In genomic region chr11:129815596-129816461, GRCh38 we compare ENCODE assay signal across 8 cellular contexts. TPM values are rescaled to one million over a fixed set of nuclear protein-coding genes. Genes with fewer than 3 reads are reported as not detected.
A peak's percentile ranks its signal among the peaks of the same experiment; 100 is the strongest.
DNase-seq lines count a peak whose midpoint lies in the region; ATAC-seq and TF ChIP-seq lines count a peak whose summit lies in the region.

TSS of gene TMEM45B (plus strand) at chr11:129815848. CDS start at chr11:129852483, 36,635 bp downstream.

- H3K4me3 Mint-ChIP-seq in activated naive CD4-positive, alpha-beta T cell treated with anti-CD3 and anti-CD28 coated beads, Interleukin-2, amount 50 U/mL, for 24 hours, result peak within 1 kb of the TSS; percentile 88
- H3K4me3 Mint-ChIP-seq in stimulated activated memory B cell treated with anti-CD40 and anti-IgM and Interleukin-4, amounts not matched to agents 10 μg/mL and 1 μg/mL and 100 μg/mL, for 72 hours, result no peak within 1 kb of the TSS

- H3K4me1 ChIP-seq in right atrium auricular region, result peaks cover 0 to 10% of the 10 kb centered on the region in 2 donors

- H3K9me3 Mint-ChIP-seq in activated naive CD4-positive, alpha-beta T cell treated with anti-CD3 and anti-CD28 coated beads, Interleukin-2, amount 50 U/mL, for 24 hours, result no peaks in the 10 kb centered on the region
- H3K9me3 Mint-ChIP-seq in stimulated activated memory B cell treated with anti-CD40 and anti-IgM and Interleukin-4, amounts not matched to agents 10 μg/mL and 1 μg/mL and 100 μg/mL, for 72 hours, result peaks cover 2% of the 10 kb centered on the region

- peak within 1 kb of the TSS; percentile 79 for H3K27ac Mint-ChIP-seq in activated naive CD4-positive, alpha-beta T cell treated with anti-CD3 and anti-CD28 coated beads, Interleukin-2, amount 50 U/mL, for 24 hours
- H3K27ac Mint-ChIP-seq in stimulated activated memory B cell treated with anti-CD40 and anti-IgM and Interleukin-4, amounts not matched to agents 10 μg/mL and 1 μg/mL and 100 μg/mL, for 72 hours, result no peak within 1 kb of the TSS

- TF ChIP-seq CTCF in right atrium auricular region (IDR thresholded peaks at IDR 0.05), result no peak

- H3K4me3 ChIP-seq in right atrium auricular region, result peak within 1 kb of the TSS in 1 of 2 donors; percentile 11

- H3K27me3 ChIP-seq in right atrium auricular region, result peaks cover 0 to 3% of the 10 kb centered on the region in 2 donors

- H3K27ac ChIP-seq in right atrium auricular region, result no peak within 1 kb of the TSS

- H3K36me3 ChIP-seq in right atrium auricular region, result no peaks in the 10 kb centered on the region

- intact Hi-C loops in Right ventricle myocardium inferior (cut with DNase I) (no loop called here), left colon (cut with DNase I, micrococcal nuclease) (no loop called here)

- DNase-seq in Right ventricle myocardium inferior (ENCODE audit: missing footprints) (peak; percentile 69), right atrium auricular region (ENCODE audit: low spot score) (no peak), left colon (peak; percentile 78 to 81), UCSD-AML1 (lab: John Stamatoyannopoulos, UW; ENCODE audit: unreplicated experiment) (no peak)

- peaks cover 77% of the 10 kb centered on the region for H3K4me1 Mint-ChIP-seq in activated naive CD4-positive, alpha-beta T cell treated with anti-CD3 and anti-CD28 coated beads, Interleukin-2, amount 50 U/mL, for 24 hours
- no peaks in the 10 kb centered on the region for H3K4me1 Mint-ChIP-seq in stimulated activated memory B cell treated with anti-CD40 and anti-IgM and Interleukin-4, amounts not matched to agents 10 μg/mL and 1 μg/mL and 100 μg/mL, for 72 hours

- ATAC-seq in Right ventricle myocardium inferior (peak; percentile 39), left colon (peak; percentile 74), HG03095 (IDR thresholded peaks at IDR 0.05; ENCODE audit: unreplicated experiment) (no peak), HG02642 (IDR thresholded peaks at IDR 0.05; ENCODE audit: poor library complexity, unreplicated experiment) (no peak)
- ATAC-seq in stimulated activated memory B cell treated with anti-CD40 and anti-IgM and Interleukin-4, amounts not matched to agents 10 μg/mL and 1 μg/mL and 100 μg/mL, for 72 hours, result peak; percentile 46

- no peaks in the 10 kb centered on the region for H3K27me3 Mint-ChIP-seq in activated naive CD4-positive, alpha-beta T cell treated with anti-CD3 and anti-CD28 coated beads, Interleukin-2, amount 50 U/mL, for 24 hours
- H3K27me3 Mint-ChIP-seq in stimulated activated memory B cell treated with anti-CD40 and anti-IgM and Interleukin-4, amounts not matched to agents 10 μg/mL and 1 μg/mL and 100 μg/mL, for 72 hours, result peaks cover 46% of the 10 kb centered on the region

- H3K36me3 Mint-ChIP-seq in activated naive CD4-positive, alpha-beta T cell treated with anti-CD3 and anti-CD28 coated beads, Interleukin-2, amount 50 U/mL, for 24 hours, result peaks cover 8% of the 10 kb centered on the region
- H3K36me3 Mint-ChIP-seq in stimulated activated memory B cell treated with anti-CD40 and anti-IgM and Interleukin-4, amounts not matched to agents 10 μg/mL and 1 μg/mL and 100 μg/mL, for 72 hours, result no peaks in the 10 kb centered on the region

- no peaks in the 10 kb centered on the region for H3K9me3 ChIP-seq in right atrium auricular region

RNA-seq across cellular contexts. Expression of gene TMEM45B, which starts in this region (rescaled TPM):
- total RNA-seq in Right ventricle myocardium inferior, result not detected
- total RNA-seq in right atrium auricular region, result not detected
- total RNA-seq in left colon, result 100 to 1,000 TPM; 309 to 343 TPM

Comparison
In these comparisons a context has a peak if more than half of its experiments do, and no peak if none do; other contexts are left out.
1. RNA of gene TMEM45B (total RNA-seq): 309 to 343 TPM in left colon; not detected in Right ventricle myocardium inferior (single experiment) and not detected in right atrium auricular region; every median in the first group is over 100 times any median in the second.
2. Peak in DNase-seq and ATAC-seq in Right ventricle myocardium inferior; RNA of the gene not detected or under 1 TPM.
3. ATAC-seq: peak in left colon (single experiment) and stimulated activated memory B cell treated with anti-CD40 and anti-IgM and Interleukin-4, amounts not matched to agents 10 μg/mL and 1 μg/mL and 100 μg/mL, for 72 hours (single experiment); none in HG03095 (single experiment) and HG02642 (single experiment).
4. DNase-seq: peak in left colon (2 of 2); none in right atrium auricular region (single experiment) and UCSD-AML1 (single experiment).